In the genomic region with DNA sequence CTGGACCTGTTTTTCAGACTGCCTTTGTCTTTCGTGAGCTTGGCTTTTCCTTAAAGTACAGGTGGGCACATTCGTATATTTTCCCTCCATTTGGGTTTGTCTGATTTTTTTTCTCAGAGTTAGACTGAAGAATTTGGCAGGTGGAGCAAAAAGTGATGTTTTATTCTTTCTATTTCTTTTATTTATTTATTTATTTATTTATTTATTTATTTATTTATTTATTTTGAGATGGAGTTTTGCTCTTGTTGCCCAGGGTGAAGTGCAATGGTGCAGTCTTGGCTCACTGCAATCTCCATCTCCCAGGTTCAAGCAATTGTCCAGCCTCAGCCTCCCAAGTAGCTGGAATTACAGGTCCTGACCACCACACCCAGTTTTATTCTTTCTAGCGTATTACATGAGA, we compare ENCODE assay signal across 36 cellular contexts.
"Had no signal": no experiment of that assay in that cellular context is flagged by ENCODE, and none has a peak within 500 bp of the region (broad histone marks: within the 10 kb centered on the region; RNA-seq: fewer than 3 reads in every experiment).

No MANE protein-coding gene starts in this region.

- H3K4me3 ChIP-seq: MG63 had no signal

- H3K36me3 ChIP-seq: MG63 had no signal

- H3K27me3 ChIP-seq: MG63 had no signal

- DNase-seq: Karpas-422, Kasumi-1, MG63, MM.1S, MV-4-11, NCI-H1048, NCI-H1092, NCI-H1092 treated with DMSO at 0.1 percent for 48 hours, NCI-H1105, NCI-H1105 treated with DMSO at 0.1 percent for 48 hours, NCI-H1417, NCI-H1417 treated with DMSO at 0.1 percent for 48 hours, NCI-H1436, NCI-H1436 treated with DMSO at 0.1 percent for 48 hours, NCI-H146, NCI-H1694, NCI-H1694 treated with DMSO at 0.1 percent for 48 hours, NCI-H187, NCI-H187 treated with DMSO at 0.1 percent for 48 hours, NCI-H1930, NCI-H2029, NCI-H2029 treated with DMSO at 0.1 percent for 48 hours, NCI-H2081, NCI-H2081 treated with DMSO at 0.1 percent for 48 hours, NCI-H2107, NCI-H2171, NCI-H2171 treated with DMSO at 0.1 percent for 48 hours, NCI-H2227 treated with DMSO at 0.1 percent for 48 hours, NCI-H226, NCI-H345, NCI-H446, NCI-H446 treated with DMSO at 0.1 percent for 48 hours, NCI-H510A, NCI-H510A treated with DMSO at 0.1 percent for 48 hours, NCI-H524, NCI-H524 treated with DMSO at 0.1 percent for 48 hours had no signal
